In the genomic region with DNA sequence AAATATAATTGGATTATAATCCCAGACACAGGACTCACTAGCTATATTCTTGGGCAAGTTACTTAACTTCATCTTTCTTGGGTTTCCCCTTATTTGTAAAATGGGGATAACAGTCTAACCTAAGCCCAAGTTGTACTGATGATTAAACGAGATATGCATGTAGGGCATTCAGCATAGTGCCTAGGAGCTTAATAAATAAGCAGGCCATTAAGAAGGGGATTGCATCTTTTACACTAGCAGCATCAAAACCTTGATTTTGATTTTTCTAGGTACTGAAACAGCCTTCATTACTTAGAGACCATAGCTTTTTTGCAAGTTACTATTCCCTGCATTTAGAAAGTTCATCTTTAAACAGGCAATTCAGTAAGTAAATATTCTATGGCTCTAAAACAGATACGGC, we compare ENCODE assay signal across 9 cellular contexts. TPM values are rescaled to one million over a fixed set of nuclear protein-coding genes. Genes with fewer than 3 reads are reported as not detected.
DNase-seq lines count a peak whose midpoint lies in the region; ATAC-seq and TF ChIP-seq lines count a peak whose summit lies in the region.
"Had no signal": no experiment of that assay in that cellular context is flagged by ENCODE, and none has a peak within 500 bp of the region (broad histone marks: within the 10 kb centered on the region; RNA-seq: fewer than 3 reads in every experiment).

No MANE protein-coding gene starts in this region.

- DNase-seq in activated CD4-positive, alpha-beta T cell treated with anti-CD3 and anti-CD28 coated beads for 36 hours, result no peak
- no peak for DNase-seq in activated CD4-positive, alpha-beta T cell treated with anti-CD3 and anti-CD28 coated beads for 4 hours
- DNase-seq in kidney epithelial cell (ENCODE audit: low read depth) (no peak), suprapubic skin (ENCODE audit: low spot score in 2 of 2) (no peak), NCI-H2081 treated with DMSO at 0.1 percent for 48 hours (lab: John Stamatoyannopoulos, UW) (no peak), SKM-1 treated with dmso at 0.1 percent for 144 hours (lab: John Stamatoyannopoulos, UW; ENCODE audit: unreplicated experiment) (no peak)
- DNase-seq: NCI-H524 treated with DMSO at 0.1 percent for 48 hours had no signal

- H3K9me3 ChIP-seq in suprapubic skin, result no peaks in the 10 kb centered on the region

- H3K4me3 Mint-ChIP-seq in activated CD4-positive, alpha-beta T cell treated with anti-CD3 and anti-CD28 coated beads for 36 hours, result peak overlapping the region; percentile 78

- no peaks in the 10 kb centered on the region for H3K27me3 ChIP-seq in kidney epithelial cell (ENCODE audit: control insufficient read depth, insufficient read depth, low read length)
- H3K27me3 ChIP-seq in suprapubic skin, result no peaks in the 10 kb centered on the region

- no peak for TF ChIP-seq POLR2A in suprapubic skin (IDR thresholded peaks at IDR 0.05)

- H3K27ac ChIP-seq in angular gyrus (ENCODE audit: low read depth, low read length) (peak overlapping the region; percentile 96), suprapubic skin (peak overlapping the region; percentile 100)

- intact Hi-C loops in activated CD4-positive, alpha-beta T cell treated with anti-CD3 and anti-CD28 coated beads for 36 hours (cut with DNase I, micrococcal nuclease), result loop anchor here (5.0 to 10.0 kb wide), 2 partner anchors 685 to 1512 kb away; partner anchors contain the start of genes PACRG (in 1 of the 2) and PRKN (in 1 of the 2)

- TF ChIP-seq EP300 in suprapubic skin (IDR thresholded peaks at IDR 0.05), result no peak

- peaks cover 3% of the 10 kb centered on the region for H3K36me3 Mint-ChIP-seq in activated CD4-positive, alpha-beta T cell treated with anti-CD3 and anti-CD28 coated beads for 36 hours (ENCODE audit: low read depth)

- ATAC-seq in activated CD4-positive, alpha-beta T cell treated with anti-CD3 and anti-CD28 coated beads for 36 hours, result no peak
- no peak for ATAC-seq in GM18868 (IDR thresholded peaks at IDR 0.05; ENCODE audit: unreplicated experiment)

- TF ChIP-seq CTCF in kidney epithelial cell (IDR thresholded peaks at IDR 0.05; ENCODE audit: insufficient read depth, low read length, poor library complexity, severe bottlenecking), result no peak
- TF ChIP-seq CTCF in suprapubic skin (IDR thresholded peaks at IDR 0.05), result no peak

- H3K27me3 Mint-ChIP-seq in activated CD4-positive, alpha-beta T cell treated with anti-CD3 and anti-CD28 coated beads for 36 hours, result no peaks in the 10 kb centered on the region

- CTCF ChIA-PET in activated CD4-positive, alpha-beta T cell treated with anti-CD3 and anti-CD28 coated beads for 36 hours (lab: Charles Lee), result interaction anchor here (0.6 to 1.7 kb wide), 3 partner anchors 13 to 1195 kb away, joined by 3 to 6 read pairs (median 3); no protein-coding TSS in a partner anchor

- H3K27ac Mint-ChIP-seq in activated CD4-positive, alpha-beta T cell treated with anti-CD3 and anti-CD28 coated beads for 36 hours, result no peak overlapping the region

- H3K4me3 ChIP-seq in kidney epithelial cell (ENCODE audit: low read depth, low read length) (peak overlapping the region; percentile 97), suprapubic skin (peak overlapping the region; percentile 97)

- 11% methylated on average over 2 of the region's 2 CpGs for WGBS in suprapubic skin

- H3K36me3 ChIP-seq in kidney epithelial cell (ENCODE audit: control insufficient read depth, insufficient read depth, low read length) (no peaks in the 10 kb centered on the region), suprapubic skin (no peaks in the 10 kb centered on the region)

- no peaks in the 10 kb centered on the region for H3K9me3 Mint-ChIP-seq in activated CD4-positive, alpha-beta T cell treated with anti-CD3 and anti-CD28 coated beads for 36 hours (ENCODE audit: low read depth)

- POLR2A ChIA-PET in activated CD4-positive, alpha-beta T cell treated with anti-CD3 and anti-CD28 coated beads for 36 hours (lab: Charles Lee), result interaction anchor here (0.7 kb wide), 1 partner anchor 40 kb away, joined by 4 read pairs; no protein-coding TSS in a partner anchor

- peaks cover 11% of the 10 kb centered on the region for H3K4me1 Mint-ChIP-seq in activated CD4-positive, alpha-beta T cell treated with anti-CD3 and anti-CD28 coated beads for 36 hours

- peaks cover 10% of the 10 kb centered on the region for H3K4me1 ChIP-seq in suprapubic skin

RNA-seq across cellular contexts. Expression of gene QKI, which starts 2.2 kb away (rescaled TPM):
- total RNA-seq in activated CD4-positive, alpha-beta T cell treated with anti-CD3 and anti-CD28 coated beads for 36 hours, result 10 to 100 TPM; 48.6 to 62.7 TPM
- total RNA-seq in kidney epithelial cell (173 and 189 TPM in 2 replicates), suprapubic skin (100 to 1,000 TPM; 149 to 187 (median 165) TPM)
